ENCODE assay signal across 1 cellular context in genomic region chr2:21032338-21033236, GRCh38.
TF ChIP-seq lines count a peak whose summit lies in the region.

No MANE protein-coding gene starts in this region.

TF ChIP-seq in HepG2, 621 proteins besides CTCF, POLR2A, EP300 and RAD21 (continued from another document and continues in another):
- TF ChIP-seq, protein P1, sequence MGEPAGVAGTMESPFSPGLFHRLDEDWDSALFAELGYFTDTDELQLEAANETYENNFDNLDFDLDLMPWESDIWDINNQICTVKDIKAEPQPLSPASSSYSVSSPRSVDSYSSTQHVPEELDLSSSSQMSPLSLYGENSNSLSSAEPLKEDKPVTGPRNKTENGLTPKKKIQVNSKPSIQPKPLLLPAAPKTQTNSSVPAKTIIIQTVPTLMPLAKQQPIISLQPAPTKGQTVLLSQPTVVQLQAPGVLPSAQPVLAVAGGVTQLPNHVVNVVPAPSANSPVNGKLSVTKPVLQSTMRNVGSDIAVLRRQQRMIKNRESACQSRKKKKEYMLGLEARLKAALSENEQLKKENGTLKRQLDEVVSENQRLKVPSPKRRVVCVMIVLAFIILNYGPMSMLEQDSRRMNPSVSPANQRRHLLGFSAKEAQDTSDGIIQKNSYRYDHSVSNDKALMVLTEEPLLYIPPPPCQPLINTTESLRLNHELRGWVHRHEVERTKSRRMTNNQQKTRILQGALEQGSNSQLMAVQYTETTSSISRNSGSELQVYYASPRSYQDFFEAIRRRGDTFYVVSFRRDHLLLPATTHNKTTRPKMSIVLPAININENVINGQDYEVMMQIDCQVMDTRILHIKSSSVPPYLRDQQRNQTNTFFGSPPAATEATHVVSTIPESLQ (CRISPR knock-in tag; conservative IDR thresholded peaks at IDR 0.05) = 0 out of 2 replicates have a peak, but pooled peaks have one; percentile 22
- TF ChIP-seq ZNF7 (CRISPR knock-in tag; IDR thresholded peaks at IDR 0.05) (no peak), ZSCAN30 (CRISPR knock-in tag; IDR thresholded peaks at IDR 0.05) (no peak), BRCA1 (CRISPR knock-in tag; IDR thresholded peaks at IDR 0.05) (no peak), ZNF678 (CRISPR knock-in tag; IDR thresholded peaks at IDR 0.05) (no peak), CEBPG (CRISPR knock-in tag; IDR thresholded peaks at IDR 0.05) (no peak), AGO2 (optimal IDR thresholded peaks at IDR 0.05; ENCODE audit: low read depth, low read length) (peak; percentile 99), ZBTB7A (CRISPR knock-in tag; IDR thresholded peaks at IDR 0.05) (no peak), ZNF530 (CRISPR knock-in tag; IDR thresholded peaks at IDR 0.05; ENCODE audit: low read depth) (no peak), ZNF256 (CRISPR knock-in tag; conservative IDR thresholded peaks at IDR 0.05) (no peak), HIC2 (CRISPR knock-in tag; IDR thresholded peaks at IDR 0.05; ENCODE audit: low read depth) (no peak), ZNF232 (CRISPR knock-in tag; IDR thresholded peaks at IDR 0.05; ENCODE audit: borderline replicate concordance) (peak; percentile 41; the same call in 1 of the 2 replicates), MED1 (CRISPR knock-in tag; IDR thresholded peaks at IDR 0.05) (peak; percentile 25; the same call in 1 of the 2 replicates), ZNF761 (CRISPR knock-in tag; conservative IDR thresholded peaks at IDR 0.05) (0 out of 2 replicates have a peak, but pooled peaks have one; percentile 7), KLF12 (CRISPR knock-in tag; IDR thresholded peaks at IDR 0.05; ENCODE audit: borderline replicate concordance) (no peak), ZNF589 (CRISPR knock-in tag; conservative IDR thresholded peaks at IDR 0.05) (no peak), ZBTB2 (CRISPR knock-in tag; IDR thresholded peaks at IDR 0.05; ENCODE audit: low read depth) (no peak), ZNF570 (CRISPR knock-in tag; IDR thresholded peaks at IDR 0.05; ENCODE audit: borderline replicate concordance) (0 out of 2 replicates have a peak, but pooled peaks have one; percentile 22), HCFC1 (IDR thresholded peaks at IDR 0.05; ENCODE audit: low read depth, low read length) (no peak), SCMH1 (CRISPR knock-in tag; IDR thresholded peaks at IDR 0.05; ENCODE audit: borderline replicate concordance) (no peak), ZNF17 (CRISPR knock-in tag; IDR thresholded peaks at IDR 0.05) (no peak), ZNF10 (CRISPR knock-in tag; IDR thresholded peaks at IDR 0.05; ENCODE audit: borderline replicate concordance, low read depth) (no peak), RFX5 (IDR thresholded peaks at IDR 0.05; ENCODE audit: low read depth, low read length) (no peak; the same call in 1 of the 2 replicates), POLR2AphosphoS5 (IDR thresholded peaks at IDR 0.05; ENCODE audit: low read depth, low read length) (peak; percentile 59), TFAP4 (IDR thresholded peaks at IDR 0.05; ENCODE audit: borderline replicate concordance, low read depth) (no peak), MTF1 (CRISPR knock-in tag; IDR thresholded peaks at IDR 0.05) (no peak), ARNT2 (CRISPR knock-in tag; IDR thresholded peaks at IDR 0.05; ENCODE audit: low read depth) (0 out of 2 replicates have a peak, but pooled peaks have one; percentile 61), CBX2 (IDR thresholded peaks at IDR 0.05; ENCODE audit: low read depth, low read length) (no peak), CBX2 (CRISPR knock-in tag; IDR thresholded peaks at IDR 0.05; ENCODE audit: low read depth) (no peak), CERS6 (CRISPR knock-in tag; IDR thresholded peaks at IDR 0.05) (no peak), JUN (CRISPR knock-in tag; IDR thresholded peaks at IDR 0.05) (no peak), ZNF629 (CRISPR knock-in tag; conservative IDR thresholded peaks at IDR 0.05) (no peak), STAT5B (CRISPR knock-in tag; IDR thresholded peaks at IDR 0.05) (no peak), ZNF383 (CRISPR knock-in tag; IDR thresholded peaks at IDR 0.05; ENCODE audit: borderline replicate concordance) (no peak), PRDM10 (CRISPR knock-in tag; IDR thresholded peaks at IDR 0.05; ENCODE audit: low read depth) (no peak), HES4 (CRISPR knock-in tag; IDR thresholded peaks at IDR 0.05; ENCODE audit: borderline replicate concordance) (no peak), MEIS2 (CRISPR knock-in tag; IDR thresholded peaks at IDR 0.05) (no peak), ZNF33B (CRISPR knock-in tag; IDR thresholded peaks at IDR 0.05) (no peak), ZBTB20 (CRISPR knock-in tag; IDR thresholded peaks at IDR 0.05; ENCODE audit: borderline replicate concordance, low read depth) (no peak), CREB1 (IDR thresholded peaks at IDR 0.05) (no peak), CREB1 (CRISPR knock-in tag; IDR thresholded peaks at IDR 0.05) (0 out of 2 replicates have a peak, but pooled peaks have one; percentile 24), PTBP1 (IDR thresholded peaks at IDR 0.05; ENCODE audit: low read depth, low read length, poor library complexity, severe bottlenecking) (no peak), ZNF512 (CRISPR knock-in tag; IDR thresholded peaks at IDR 0.05) (no peak), FOXP1 (IDR thresholded peaks at IDR 0.05) (no peak), FOXP1 (CRISPR knock-in tag; IDR thresholded peaks at IDR 0.05) (no peak), HNF4G (IDR thresholded peaks at IDR 0.05; ENCODE audit: borderline replicate concordance, low read depth, low read length) (no peak), HNF4G (CRISPR knock-in tag; IDR thresholded peaks at IDR 0.05; ENCODE audit: borderline replicate concordance, low read depth) (no peak), ZNF224 (CRISPR knock-in tag; IDR thresholded peaks at IDR 0.05) (no peak), DRAP1 (CRISPR knock-in tag; IDR thresholded peaks at IDR 0.05) (no peak)
- TF ChIP-seq, protein P2, sequence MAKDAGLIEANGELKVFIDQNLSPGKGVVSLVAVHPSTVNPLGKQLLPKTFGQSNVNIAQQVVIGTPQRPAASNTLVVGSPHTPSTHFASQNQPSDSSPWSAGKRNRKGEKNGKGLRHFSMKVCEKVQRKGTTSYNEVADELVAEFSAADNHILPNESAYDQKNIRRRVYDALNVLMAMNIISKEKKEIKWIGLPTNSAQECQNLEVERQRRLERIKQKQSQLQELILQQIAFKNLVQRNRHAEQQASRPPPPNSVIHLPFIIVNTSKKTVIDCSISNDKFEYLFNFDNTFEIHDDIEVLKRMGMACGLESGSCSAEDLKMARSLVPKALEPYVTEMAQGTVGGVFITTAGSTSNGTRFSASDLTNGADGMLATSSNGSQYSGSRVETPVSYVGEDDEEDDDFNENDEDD (CRISPR knock-in tag; IDR thresholded peaks at IDR 0.05; ENCODE audit: borderline replicate concordance) = no peak
- TF ChIP-seq, protein P3, sequence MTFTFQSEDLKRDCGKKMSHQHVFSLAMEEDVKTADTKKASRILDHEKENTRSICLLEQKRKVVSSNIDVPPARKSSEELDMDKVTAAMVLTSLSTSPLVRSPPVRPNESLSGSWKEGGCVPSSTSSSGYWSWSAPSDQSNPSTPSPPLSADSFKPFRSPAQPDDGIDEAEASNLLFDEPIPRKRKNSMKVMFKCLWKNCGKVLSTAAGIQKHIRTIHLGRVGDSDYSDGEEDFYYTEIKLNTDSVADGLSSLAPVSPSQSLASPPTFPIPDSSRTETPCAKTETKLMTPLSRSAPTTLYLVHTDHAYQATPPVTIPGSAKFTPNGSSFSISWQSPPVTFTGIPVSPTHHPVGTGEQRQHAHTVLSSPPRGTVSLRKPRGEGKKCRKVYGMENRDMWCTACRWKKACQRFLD (CRISPR knock-in tag; IDR thresholded peaks at IDR 0.05; ENCODE audit: borderline replicate concordance) = no peak
- TF ChIP-seq, protein P4, sequence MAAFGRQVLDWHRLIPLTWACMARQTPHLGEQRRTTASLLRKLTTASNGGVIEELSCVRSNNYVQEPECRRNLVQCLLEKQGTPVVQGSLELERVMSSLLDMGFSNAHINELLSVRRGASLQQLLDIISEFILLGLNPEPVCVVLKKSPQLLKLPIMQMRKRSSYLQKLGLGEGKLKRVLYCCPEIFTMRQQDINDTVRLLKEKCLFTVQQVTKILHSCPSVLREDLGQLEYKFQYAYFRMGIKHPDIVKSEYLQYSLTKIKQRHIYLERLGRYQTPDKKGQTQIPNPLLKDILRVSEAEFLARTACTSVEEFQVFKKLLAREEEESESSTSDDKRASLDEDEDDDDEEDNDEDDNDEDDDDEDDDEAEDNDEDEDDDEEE (CRISPR knock-in tag; IDR thresholded peaks at IDR 0.05) = no peak
- TF ChIP-seq, protein P5, sequence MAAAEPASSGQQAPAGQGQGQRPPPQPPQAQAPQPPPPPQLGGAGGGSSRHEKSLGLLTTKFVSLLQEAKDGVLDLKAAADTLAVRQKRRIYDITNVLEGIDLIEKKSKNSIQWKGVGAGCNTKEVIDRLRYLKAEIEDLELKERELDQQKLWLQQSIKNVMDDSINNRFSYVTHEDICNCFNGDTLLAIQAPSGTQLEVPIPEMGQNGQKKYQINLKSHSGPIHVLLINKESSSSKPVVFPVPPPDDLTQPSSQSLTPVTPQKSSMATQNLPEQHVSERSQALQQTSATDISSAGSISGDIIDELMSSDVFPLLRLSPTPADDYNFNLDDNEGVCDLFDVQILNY (CRISPR knock-in tag; conservative IDR thresholded peaks at IDR 0.05) = no peak
